In the genomic region with DNA sequence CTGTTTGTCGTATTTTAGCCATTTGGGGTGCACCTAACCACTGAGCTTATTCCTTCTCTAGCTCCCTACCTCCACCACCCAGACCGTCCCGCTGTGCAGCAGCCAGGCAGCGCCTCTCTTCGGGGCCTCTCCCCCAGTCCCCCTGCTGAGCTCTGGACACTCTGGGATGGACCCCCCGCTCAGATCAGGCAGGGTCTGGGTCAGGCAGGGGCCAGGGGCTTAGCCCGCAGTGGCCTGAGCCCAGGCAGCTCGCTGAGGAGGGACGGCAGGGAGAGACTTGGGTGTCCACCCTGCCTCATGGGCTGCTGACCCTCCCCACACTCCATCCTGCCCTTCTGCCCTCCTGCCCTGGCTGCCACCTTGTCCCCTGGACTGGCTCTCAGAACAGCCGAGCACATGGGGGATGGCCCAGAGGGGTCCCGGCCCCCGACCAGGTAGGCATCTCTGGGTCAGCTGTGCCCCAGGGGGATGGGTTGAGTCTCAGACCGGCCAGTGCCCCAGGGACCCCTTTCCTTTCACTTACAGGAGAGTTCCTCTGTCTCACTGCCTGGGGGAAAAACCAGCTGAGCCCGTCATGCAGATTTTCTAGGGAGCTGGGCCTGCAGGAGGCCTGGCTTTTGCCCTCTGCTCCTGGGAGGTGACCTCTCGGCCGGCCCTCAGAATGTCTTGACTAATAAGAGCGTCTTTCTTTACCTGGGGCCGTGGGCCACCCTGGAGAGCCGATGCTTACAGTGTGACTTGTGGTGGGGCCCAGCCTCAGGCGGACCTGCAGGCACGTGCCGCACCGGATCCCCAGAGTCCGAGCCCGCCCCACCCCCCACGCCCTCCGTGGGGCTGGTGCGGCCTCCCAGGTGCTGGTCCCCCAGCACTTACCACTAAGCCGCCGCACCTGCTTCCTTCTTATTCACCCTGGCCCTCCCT, we compare ENCODE assay signal across 26 cellular contexts. TPM values are rescaled to one million over a fixed set of nuclear protein-coding genes. Genes with fewer than 3 reads are reported as not detected.
DNase-seq lines count a peak whose midpoint lies in the region; ATAC-seq and TF ChIP-seq lines count a peak whose summit lies in the region.
"Had no signal": no experiment of that assay in that cellular context is flagged by ENCODE, and none has a peak within 500 bp of the region (broad histone marks: within the 10 kb centered on the region; RNA-seq: fewer than 3 reads in every experiment).

No MANE protein-coding gene starts in this region.

- no peak overlapping the region for H2AFZ ChIP-seq in neural progenitor cell (replicated peaks)

- no peaks in the 10 kb centered on the region for H3K9me3 Mint-ChIP-seq in endodermal cell
- peaks cover 9% of the 10 kb centered on the region for H3K9me3 Mint-ChIP-seq in neural progenitor cell
- H3K9me3 Mint-ChIP-seq: activated CD4-positive, alpha-beta memory T cell treated with anti-CD3 and anti-CD28 coated beads, Interleukin-2, amount 10 ng/mL, durations not matched to agents 7 days and 5 days; dendritic cell treated with granulocyte-macrophage colony-stimulating factor and Interleukin-4, amounts not matched to agents 40 ng/mL and 50 ng/mL, for 4 days had no signal

- H3K27me3 ChIP-seq in right cardiac atrium (ENCODE audit: control insufficient read depth, insufficient read depth) (no peaks in the 10 kb centered on the region), endodermal cell (ENCODE audit: control insufficient read depth, insufficient read depth, low read length, poor library complexity, severe bottlenecking) (no peaks in the 10 kb centered on the region), neural progenitor cell (no peaks in the 10 kb centered on the region), aorta (ENCODE audit: control insufficient read depth in 1 of 2, insufficient read depth in 2 of 2, low read length in 1 of 2) (no peaks in the 10 kb centered on the region)
- H3K27me3 ChIP-seq: breast epithelium, tibial nerve had no signal

- H3K4me3 ChIP-seq in right cardiac atrium (ENCODE audit: low read length) = no peak overlapping the region
- no peak overlapping the region for H3K4me3 ChIP-seq in endodermal cell (ENCODE audit: low read length)
- H3K4me3 ChIP-seq in neural progenitor cell = no peak overlapping the region
- H3K4me3 ChIP-seq in aorta (ENCODE audit: low read length in 2 of 2) = no peak overlapping the region
- H3K4me3 ChIP-seq: A549, breast epithelium, skin epidermis, tibial nerve had no signal

- ATAC-seq in right cardiac atrium (peak; percentile 19 to 28), Right ventricle myocardium superior (ENCODE audit: poor library complexity) (no peak), aorta (ENCODE audit: low FRiP score) (peak; percentile 59)

- H3K36me3 Mint-ChIP-seq in endodermal cell (ENCODE audit: low read depth) (no peaks in the 10 kb centered on the region), neural progenitor cell (peaks cover 2% of the 10 kb centered on the region)
- H3K36me3 Mint-ChIP-seq: mesothelial cell of epicardium had no signal

- peaks cover 8% of the 10 kb centered on the region for H3F3A ChIP-seq in neural progenitor cell (ENCODE audit: low read depth)

- DNase-seq in right cardiac atrium = peak in 1 of 3 donors; percentile 43
- no peak for DNase-seq in Right ventricle myocardium superior
- peak; percentile 60 for DNase-seq in endodermal cell
- peak; percentile 33 for DNase-seq in neural progenitor cell (ENCODE audit: low spot score)
- DNase-seq in aorta = peak in 1 of 2 donors; percentile 74
- DNase-seq in activated naive CD4-positive, alpha-beta T cell treated with Interleukin-2 at 50 U/mL for 16 hours = no peak
- DNase-seq in NCI-H1105 (lab: John Stamatoyannopoulos, UW) = no peak
- no peak for DNase-seq in DMS114 treated with DMSO at 0.1 percent for 48 hours (lab: John Stamatoyannopoulos, UW; ENCODE audit: unreplicated experiment)
- DNase-seq: activated CD4-positive, alpha-beta memory T cell treated with anti-CD3 and anti-CD28 coated beads, Interleukin-2, amount 10 ng/mL, durations not matched to agents 7 days and 5 days; activated gamma-delta T cell treated with Interleukin-2 at 50 U/mL for 16 hours; Calu3; EL; NCI-H1417; NCI-H524 treated with DMSO at 0.1 percent for 48 hours; stimulated activated CD4-positive, alpha-beta T cell treated with anti-CD3 and anti-CD28 coated beads, Interleukin-2, amount 100 ng/mL, for 48 hours; stimulated activated naive CD4-positive, alpha-beta T cell treated with Interleukin-2 at 50 U/mL for 16 hours; T-helper 9 cell had no signal

- H3K4me1 Mint-ChIP-seq in endodermal cell (no peaks in the 10 kb centered on the region), neural progenitor cell (peaks cover 5% of the 10 kb centered on the region)
- H3K4me1 Mint-ChIP-seq: activated CD4-positive, alpha-beta memory T cell treated with anti-CD3 and anti-CD28 coated beads, Interleukin-2, amount 10 ng/mL, durations not matched to agents 7 days and 5 days; B cell; nephron had no signal

- TF ChIP-seq CTCF in endodermal cell (conservative IDR thresholded peaks at IDR 0.05) (no peak), neural progenitor cell (IDR thresholded peaks at IDR 0.05) (no peak)

- H3K27ac ChIP-seq in right cardiac atrium (ENCODE audit: low read length) (no peak overlapping the region), endodermal cell (ENCODE audit: low read depth, low read length) (no peak overlapping the region), neural progenitor cell (no peak overlapping the region), aorta (ENCODE audit: low read depth in 1 of 2, low read length in 2 of 2) (no peak overlapping the region)
- H3K27ac ChIP-seq: A549, breast epithelium, skin epidermis, tibial nerve had no signal

- no peak overlapping the region for H3K9ac ChIP-seq in endodermal cell (ENCODE audit: extremely low read depth, low read length, poor library complexity, severe bottlenecking)
- H3K9ac ChIP-seq in neural progenitor cell = no peak overlapping the region

- WGBS in right cardiac atrium = 81% methylated on average over 30 of the region's 30 CpGs
- 72 to 85% methylated on average over 10 to 30 of the region's 30 CpGs for WGBS in endodermal cell (ENCODE audit: insufficient coverage in 1 of 2, insufficient read length in 1 of 2), 2 experiments
- 94 to 96% methylated on average over 30 of the region's 30 CpGs for WGBS in aorta, 2 donors

- no peaks in the 10 kb centered on the region for H4K20me1 ChIP-seq in neural progenitor cell (ENCODE audit: low read depth)

- peak overlapping the region; percentile 55 for H3K4me2 ChIP-seq in neural progenitor cell
- H3K4me2 ChIP-seq: A549 had no signal

- intact Hi-C loops in right cardiac atrium (cut with DNase I) = no loop called here
- intact Hi-C loops in Right ventricle myocardium superior (cut with DNase I) = no loop called here
- intact Hi-C loops in aorta (cut with DNase I) = no loop called here

- H3K4me1 ChIP-seq in right cardiac atrium (ENCODE audit: control insufficient read depth, insufficient read depth, low read length) (no peaks in the 10 kb centered on the region), endodermal cell (ENCODE audit: control insufficient read depth, insufficient read depth, low read length) (no peaks in the 10 kb centered on the region), neural progenitor cell (peaks cover 13% of the 10 kb centered on the region), aorta (ENCODE audit: control insufficient read depth in 1 of 2, insufficient read depth in 2 of 2, low read length in 2 of 2) (no peaks in the 10 kb centered on the region)
- H3K4me1 ChIP-seq: A549, breast epithelium, tibial nerve had no signal

- H3K27me3 Mint-ChIP-seq in endodermal cell (ENCODE audit: insufficient read depth) = peaks cover 10% of the 10 kb centered on the region
- H3K27me3 Mint-ChIP-seq in neural progenitor cell (ENCODE audit: insufficient read depth, low read depth) = peaks cover 12% of the 10 kb centered on the region
- H3K27me3 Mint-ChIP-seq: dendritic cell treated with granulocyte-macrophage colony-stimulating factor and Interleukin-4, amounts not matched to agents 40 ng/mL and 50 ng/mL, for 4 days had no signal

- no peaks in the 10 kb centered on the region for H3K36me3 ChIP-seq in endodermal cell (ENCODE audit: control insufficient read depth, insufficient read depth, low read length)
- H3K36me3 ChIP-seq in neural progenitor cell = no peaks in the 10 kb centered on the region
- H3K36me3 ChIP-seq in aorta (ENCODE audit: control insufficient read depth in 1 of 2, insufficient read depth in 2 of 2, low read length in 1 of 2) = no peaks in the 10 kb centered on the region
- H3K36me3 ChIP-seq: breast epithelium, tibial nerve had no signal

- H3K4me3 Mint-ChIP-seq in endodermal cell (no peak overlapping the region), neural progenitor cell (no peak overlapping the region)
- H3K4me3 Mint-ChIP-seq: activated CD4-positive, alpha-beta memory T cell treated with anti-CD3 and anti-CD28 coated beads, Interleukin-2, amount 10 ng/mL, durations not matched to agents 7 days and 5 days; B cell; dendritic cell treated with granulocyte-macrophage colony-stimulating factor and Interleukin-4, amounts not matched to agents 40 ng/mL and 50 ng/mL, for 4 days; mesothelial cell of epicardium; nephron had no signal

- no peaks in the 10 kb centered on the region for H3K79me2 ChIP-seq in neural progenitor cell (ENCODE audit: low read depth)

- no peaks in the 10 kb centered on the region for H3K9me3 ChIP-seq in right cardiac atrium (ENCODE audit: control insufficient read depth, low read length)
- H3K9me3 ChIP-seq in endodermal cell (ENCODE audit: control insufficient read depth, low read length) = no peaks in the 10 kb centered on the region
- H3K9me3 ChIP-seq in neural progenitor cell (ENCODE audit: low read depth) = no peaks in the 10 kb centered on the region
- H3K9me3 ChIP-seq in aorta (ENCODE audit: control insufficient read depth, low read length) = no peaks in the 10 kb centered on the region
- H3K9me3 ChIP-seq: A549, breast epithelium, tibial nerve had no signal

- H3K27ac Mint-ChIP-seq in endodermal cell = no peak overlapping the region
- H3K27ac Mint-ChIP-seq in neural progenitor cell = no peak overlapping the region
- H3K27ac Mint-ChIP-seq: activated CD4-positive, alpha-beta memory T cell treated with anti-CD3 and anti-CD28 coated beads, Interleukin-2, amount 10 ng/mL, durations not matched to agents 7 days and 5 days; B cell; dendritic cell treated with granulocyte-macrophage colony-stimulating factor and Interleukin-4, amounts not matched to agents 40 ng/mL and 50 ng/mL, for 4 days; mesothelial cell of epicardium; nephron; progenitor cell of endocrine pancreas had no signal

RNA-seq across cellular contexts. Expression of a gene that starts 22.8 kb away (rescaled TPM):
- total RNA-seq in right cardiac atrium (10 to 100 TPM; 13.7 to 40.7 (median 22.2) TPM), Right ventricle myocardium superior (15.6 TPM), endodermal cell (100 to 1,000 TPM; 212 to 247 TPM), neural progenitor cell (ENCODE audit: low replicate concordance) (118 and 128 TPM in 2 replicates), aorta (100 to 1,000 TPM; 100 to 109 TPM)
- polyA plus RNA-seq in right cardiac atrium (7.6 TPM), aorta (10 to 100 TPM; 10.6 to 63.0 TPM)
- polyA plus RNA-seq in endodermal cell (2013, experiment 1 of 2) = 106 TPM
- polyA plus RNA-seq in endodermal cell (2013, experiment 2 of 2) = 104 TPM
- total RNA-seq: activated CD4-positive, alpha-beta memory T cell treated with anti-CD3 and anti-CD28 coated beads, Interleukin-2, amount 10 ng/mL, durations not matched to agents 7 days and 5 days; Calu3 had no signal

Comparison
In these comparisons a context has a peak if more than half of its experiments do, and no peak if none do; other contexts are left out.
1. DNase-seq: peak in endodermal cell (single experiment) and neural progenitor cell (single experiment); none in Right ventricle myocardium superior (single experiment), activated naive CD4-positive, alpha-beta T cell treated with Interleukin-2 at 50 U/mL for 16 hours (single experiment), NCI-H1105 (single experiment) and DMS114 treated with DMSO at 0.1 percent for 48 hours (single experiment).